Comparison of ENCODE assay signal across 17 cellular contexts in the genomic region with DNA sequence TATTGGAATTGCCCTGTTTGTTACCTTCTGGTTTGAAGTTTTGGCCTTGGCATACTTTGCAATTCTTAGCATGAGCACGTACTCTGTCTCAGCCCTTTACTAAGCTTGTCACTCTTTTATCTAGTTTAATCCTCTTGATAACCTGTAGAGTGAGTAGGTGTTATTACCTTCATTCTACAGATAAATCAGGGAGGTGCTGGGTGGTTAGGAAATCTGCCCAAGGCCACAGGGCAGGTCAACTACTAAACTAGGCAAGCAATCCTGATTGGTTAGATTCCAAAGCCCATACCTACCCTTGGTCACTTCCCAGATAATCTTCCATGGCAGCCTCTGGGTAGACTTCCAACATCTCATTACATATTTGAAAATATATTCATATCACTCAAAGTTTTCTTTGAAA.
DNase-seq lines count a peak whose midpoint lies in the region; ATAC-seq, FAIRE-seq and TF ChIP-seq lines count a peak whose summit lies in the region.
"Had no signal": no experiment of that assay in that cellular context is flagged by ENCODE, and none has a peak within 500 bp of the region (broad histone marks: within the 10 kb centered on the region; RNA-seq: fewer than 3 reads in every experiment).

No MANE protein-coding gene starts in this region.

- H3K9ac ChIP-seq in mesendoderm (ENCODE audit: low read length): no peak overlapping the region

- no peaks in the 10 kb centered on the region for H3K9me3 ChIP-seq in small intestine (ENCODE audit: control insufficient read depth, low read depth)
- H3K9me3 ChIP-seq: Caco-2 had no signal

- H3K56ac ChIP-seq in mesendoderm (ENCODE audit: low read length): no peak overlapping the region

- H2BK120ac ChIP-seq in mesendoderm (ENCODE audit: low read depth, low read length): no peak overlapping the region

- H4K5ac ChIP-seq in mesendoderm (ENCODE audit: low read length): no peak overlapping the region

- H3K27me3 ChIP-seq in mesendoderm (ENCODE audit: insufficient read depth, low read length, poor library complexity) (no peaks in the 10 kb centered on the region), small intestine (ENCODE audit: control insufficient read depth in 2 of 2, insufficient read depth in 2 of 2, low read length in 2 of 2) (no peaks in the 10 kb centered on the region)

- no peak overlapping the region for H3K4me2 ChIP-seq in mesendoderm (ENCODE audit: low read length)
- H3K4me2 ChIP-seq: GM23338 had no signal

- POLR2A ChIA-PET in GM10248 (lab: Yijun Ruan, JAX): no interaction called here

- H4K8ac ChIP-seq in mesendoderm (ENCODE audit: low read depth, low read length): no peak overlapping the region

- ATAC-seq in esophagus mucosa: peak; percentile 96
- ATAC-seq in GM21619 (IDR thresholded peaks at IDR 0.05; ENCODE audit: unreplicated experiment): no peak
- ATAC-seq: CD8-positive, alpha-beta T cell; GM12878; GM23338; HCT116 had no signal

- H3K36me3 ChIP-seq in mesendoderm (ENCODE audit: control insufficient read depth, insufficient read depth, low read length) (no peaks in the 10 kb centered on the region), small intestine (ENCODE audit: control insufficient read depth in 2 of 2, insufficient read depth in 2 of 2, low read length in 2 of 2) (peaks cover 0 to 8% of the 10 kb centered on the region in 2 donors)

- no peak overlapping the region for H3K23ac ChIP-seq in mesendoderm (ENCODE audit: low read length)

- peak; percentile 22 for DNase-seq in mesendoderm
- peak; percentile 84 for DNase-seq in small intestine
- DNase-seq in substantia nigra (lab: John Stamatoyannopoulos, UW): no peak
- no peak for DNase-seq in GM10248 (ENCODE audit: extremely low spot score)
- DNase-seq: C1 segment of cervical spinal cord; Caco-2; CD8-positive, alpha-beta T cell; DMS153; DND-41; H9 had no signal

- H3K79me2 ChIP-seq in mesendoderm (ENCODE audit: control insufficient read depth, insufficient read depth, low read length): no peaks in the 10 kb centered on the region

- TF ChIP-seq CTCF in GM10248 (IDR thresholded peaks at IDR 0.05; ENCODE audit: control extremely low read depth, extremely low read depth, low read depth, missing control alignments): no peak

- H3K27ac ChIP-seq in mesendoderm (ENCODE audit: low read depth, low read length) (no peak overlapping the region), small intestine (ENCODE audit: low read depth in 1 of 2, low read length in 1 of 2) (no peak overlapping the region), substantia nigra (ENCODE audit: low read depth, low read length, poor library complexity, severe bottlenecking) (no peak overlapping the region)

- H3K18ac ChIP-seq in mesendoderm (ENCODE audit: low read length): no peak overlapping the region

- CTCF ChIA-PET in GM10248 (lab: Yijun Ruan, JAX): interaction anchor here (1.3 kb wide), 1 partner anchor 32 kb away, joined by 3 read pairs; no protein-coding TSS in a partner anchor

- H2BK5ac ChIP-seq in mesendoderm (ENCODE audit: low read length): no peak overlapping the region

- no peak overlapping the region for H3K4ac ChIP-seq in mesendoderm (ENCODE audit: low read depth, low read length)

- H3K4me3 ChIP-seq in mesendoderm (ENCODE audit: low read length) (no peak overlapping the region), small intestine (ENCODE audit: low read depth in 1 of 2, low read length in 2 of 2) (no peak overlapping the region)
- H3K4me3 ChIP-seq: GM12878, GM23338 had no signal

- no peak overlapping the region for H2AK5ac ChIP-seq in mesendoderm (ENCODE audit: low read length)

- no peaks in the 10 kb centered on the region for H3K79me1 ChIP-seq in mesendoderm (ENCODE audit: low read length)

- no peaks in the 10 kb centered on the region for H3K4me1 ChIP-seq in mesendoderm (ENCODE audit: control insufficient read depth, low read depth, low read length)
- H3K4me1 ChIP-seq in small intestine (ENCODE audit: control insufficient read depth in 2 of 2, insufficient read depth in 1 of 2, low read depth in 1 of 2, low read length in 1 of 2): peaks cover 7 to 8% of the 10 kb centered on the region in 2 donors
- H3K4me1 ChIP-seq: Caco-2 had no signal

- no peak overlapping the region for H2BK15ac ChIP-seq in mesendoderm (replicated peaks; ENCODE audit: low read depth)

- WGBS in mesendoderm (ENCODE audit: extremely low coverage, insufficient coverage, low lambda C conversion rate): no CpG with 5 or more reads among the region's 1 CpG
- WGBS in small intestine, 3 donors: 8 to 58% (median 45%) methylated on average over 1 of the region's 1 CpG

- no peak for FAIRE-seq in small intestine (lab: Jason Lieb, UNC)
- FAIRE-seq: G401.6, GM12878, GM19239 had no signal

Comparison
In these comparisons a context has a peak if more than half of its experiments do, and no peak if none do; other contexts are left out.
1. DNase-seq: peak in mesendoderm (single experiment) and small intestine (single experiment); none in substantia nigra (0 of 49) and GM10248 (single experiment).